In the genomic region with DNA sequence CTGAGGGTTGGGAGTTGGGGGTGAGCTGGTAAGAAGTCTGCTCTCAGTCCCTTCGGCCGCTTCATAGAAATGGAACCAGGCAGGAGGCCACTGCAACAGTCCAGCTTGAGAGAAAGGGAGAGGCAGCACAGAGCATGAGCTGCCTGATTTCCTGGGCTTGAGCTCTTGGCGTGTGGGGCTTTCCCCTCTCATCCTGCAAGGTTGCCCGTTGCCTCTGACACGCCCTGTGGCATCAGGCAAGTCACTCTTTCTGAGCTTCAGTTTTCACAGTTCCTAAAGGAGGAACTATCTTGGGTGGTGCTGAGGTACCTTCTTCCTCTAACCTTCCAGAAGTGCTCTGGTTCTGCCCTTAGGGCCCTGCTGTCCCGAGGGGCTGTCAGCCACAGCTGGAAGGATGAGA, we compare ENCODE assay signal across 1 cellular context.
TF ChIP-seq lines count a peak whose summit lies in the region.

No MANE protein-coding gene starts in this region.

TF ChIP-seq in IMR-90, 13 proteins besides CTCF, POLR2A, EP300 and RAD21:
- TF ChIP-seq RFX5 (IDR thresholded peaks at IDR 0.05; ENCODE audit: low read depth, low read length) (no peak), SMC3 (IDR thresholded peaks at IDR 0.05; ENCODE audit: low read depth, low read length) (no peak), CEBPB (IDR thresholded peaks at IDR 0.05; ENCODE audit: low read depth, low read length) (no peak), NFE2L2 (IDR thresholded peaks at IDR 0.05; ENCODE audit: low read depth, low read length) (no peak), MXI1 (IDR thresholded peaks at IDR 0.05; ENCODE audit: borderline replicate concordance, low read depth, low read length) (no peak), MAFK (IDR thresholded peaks at IDR 0.05; ENCODE audit: low read depth, low read length) (no peak), FOS (IDR thresholded peaks at IDR 0.05; ENCODE audit: low read depth, low read length) (no peak), RCOR1 (IDR thresholded peaks at IDR 0.05; ENCODE audit: insufficient replicate concordance, low read length) (no peak), BHLHE40 (IDR thresholded peaks at IDR 0.05; ENCODE audit: low read depth, low read length) (no peak), CHD1 (IDR thresholded peaks at IDR 0.05; ENCODE audit: low read depth, low read length) (no peak), MAZ (IDR thresholded peaks at IDR 0.05; ENCODE audit: borderline replicate concordance, low read depth, low read length) (no peak)
- TF ChIP-seq, protein P1, sequence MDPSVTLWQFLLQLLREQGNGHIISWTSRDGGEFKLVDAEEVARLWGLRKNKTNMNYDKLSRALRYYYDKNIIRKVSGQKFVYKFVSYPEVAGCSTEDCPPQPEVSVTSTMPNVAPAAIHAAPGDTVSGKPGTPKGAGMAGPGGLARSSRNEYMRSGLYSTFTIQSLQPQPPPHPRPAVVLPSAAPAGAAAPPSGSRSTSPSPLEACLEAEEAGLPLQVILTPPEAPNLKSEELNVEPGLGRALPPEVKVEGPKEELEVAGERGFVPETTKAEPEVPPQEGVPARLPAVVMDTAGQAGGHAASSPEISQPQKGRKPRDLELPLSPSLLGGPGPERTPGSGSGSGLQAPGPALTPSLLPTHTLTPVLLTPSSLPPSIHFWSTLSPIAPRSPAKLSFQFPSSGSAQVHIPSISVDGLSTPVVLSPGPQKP (IDR thresholded peaks at IDR 0.05; ENCODE audit: borderline replicate concordance, low read depth, low read length): no peak
- TF ChIP-seq, protein P2, sequence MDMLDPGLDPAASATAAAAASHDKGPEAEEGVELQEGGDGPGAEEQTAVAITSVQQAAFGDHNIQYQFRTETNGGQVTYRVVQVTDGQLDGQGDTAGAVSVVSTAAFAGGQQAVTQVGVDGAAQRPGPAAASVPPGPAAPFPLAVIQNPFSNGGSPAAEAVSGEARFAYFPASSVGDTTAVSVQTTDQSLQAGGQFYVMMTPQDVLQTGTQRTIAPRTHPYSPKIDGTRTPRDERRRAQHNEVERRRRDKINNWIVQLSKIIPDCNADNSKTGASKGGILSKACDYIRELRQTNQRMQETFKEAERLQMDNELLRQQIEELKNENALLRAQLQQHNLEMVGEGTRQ (IDR thresholded peaks at IDR 0.05; ENCODE audit: low read depth, low read length): no peak
